In genomic region chr19:5029596-5029995, GRCh38 we compare ENCODE assay signal across 8 cellular contexts.
A peak's percentile ranks its signal among the peaks of the same experiment; 100 is the strongest.
DNase-seq lines count a peak whose midpoint lies in the region; ATAC-seq and TF ChIP-seq lines count a peak whose summit lies in the region.
"Not testable (repeated sequence)": the region's sequence is repeated elsewhere in the genome, so short reads cannot be mapped to it uniquely, and the experiment has no call there.

No MANE protein-coding gene starts in this region.

- CTCF ChIA-PET in Calu3 (lab: Charles Lee): interaction anchor here (2.5 kb wide), 1 partner anchor 220 kb away, joined by 20 read pairs; no protein-coding TSS in a partner anchor

- not testable (repeated sequence) for H2BK5ac ChIP-seq in neuronal stem cell (ENCODE audit: low read length)

- ATAC-seq in heart left ventricle: not testable (repeated sequence)

- H3K4me3 Mint-ChIP-seq in Calu3 (ENCODE audit: low read depth, unreplicated experiment): not testable (repeated sequence)

- peaks cover 28% of the 10 kb centered on the region for H3K79me1 ChIP-seq in neuronal stem cell (ENCODE audit: low read depth, low read length)

- H3K36me3 ChIP-seq in NT2/D1 (ENCODE audit: insufficient read depth, insufficient read length, low read length) (peaks cover 33% of the 10 kb centered on the region), heart left ventricle (peaks cover 0 to 22% (median 17%) of the 10 kb centered on the region in 9 donors), neuronal stem cell (replicated peaks in 1 of 2; ENCODE audit: control insufficient read depth in 2 of 2, insufficient read depth in 2 of 2, low read length in 2 of 2) (peaks cover 9 to 21% of the 10 kb centered on the region in 2 donors)

- not testable (repeated sequence) for BruUV-seq in Calu3 (replicated peaks; lab: Mats Ljungman, UMichigan)

- H2AFZ ChIP-seq in neuronal stem cell (ENCODE audit: low read length): not testable (repeated sequence)

- intact Hi-C loops in Calu3 (cut with micrococcal nuclease; ENCODE audit: unreplicated experiment): not testable (repeated sequence)
- intact Hi-C loops in heart left ventricle (cut with DNase I): loop anchor here in 6 of 10 donors (5.0 to 10.0 kb wide), 3 partner anchors 47 to 57 kb away; no protein-coding TSS in a partner anchor

- not testable (repeated sequence) for H2BK12ac ChIP-seq in neuronal stem cell (ENCODE audit: low read length)

- not testable (repeated sequence) for H3K14ac ChIP-seq in neuronal stem cell (ENCODE audit: low read length)

- H2BK15ac ChIP-seq in neuronal stem cell (ENCODE audit: low read length): not testable (repeated sequence)

- not testable (repeated sequence) for H3K4ac ChIP-seq in neuronal stem cell (ENCODE audit: low read length)

- H3K9me3 ChIP-seq in NT2/D1 (ENCODE audit: insufficient read depth, low read length); heart left ventricle; neuronal stem cell (replicated peaks in 1 of 2; ENCODE audit: control insufficient read depth in 2 of 2, insufficient read depth in 1 of 2, low read depth in 1 of 2, low read length in 2 of 2): not testable (repeated sequence)

- DNase-seq in Calu3 (peak; percentile 61), HuH-7.5 (ENCODE audit: low spot score) (peak; percentile 75), NT2/D1 (ENCODE audit: low read depth, low spot score) (peak; percentile 63), amniotic epithelial cell (ENCODE audit: low read depth) (peak; percentile 32), neuronal stem cell (ENCODE audit: low spot score) (peak; percentile 54)
- peak; percentile 71 for DNase-seq in activated CD4-positive, CD25-positive, alpha-beta regulatory T cell treated with anti-CD3 and anti-CD28 coated beads, Interleukin-2, amount 50 U/mL, for 72 hours
- DNase-seq in heart left ventricle: not testable (repeated sequence)
- peak; percentile 4 to 31 for DNase-seq in stimulated activated CD8-positive, alpha-beta memory T cell treated with anti-CD3 and anti-CD28 coated beads, Interleukin-7, amount 100 ng/mL, for 4 hours (ENCODE audit: low read depth in 2 of 2)

- peaks cover 16% of the 10 kb centered on the region for H3K4me1 ChIP-seq in NT2/D1 (ENCODE audit: insufficient read depth, insufficient read length)
- peaks cover 0 to 48% (median 21%) of the 10 kb centered on the region in 12 donors for H3K4me1 ChIP-seq in heart left ventricle
- H3K4me1 ChIP-seq in neuronal stem cell (ENCODE audit: control insufficient read depth in 2 of 2, insufficient read depth in 1 of 2, low read depth in 1 of 2, low read length in 2 of 2): not testable (repeated sequence)

- not testable (repeated sequence) for H3K4me3 ChIP-seq in NT2/D1 (ENCODE audit: insufficient read length, low read depth); heart left ventricle; neuronal stem cell (ENCODE audit: low read length in 2 of 2)

- not testable (repeated sequence) for H2BK120ac ChIP-seq in neuronal stem cell (ENCODE audit: low read depth, low read length)

- H3K27ac ChIP-seq in heart left ventricle; neuronal stem cell (replicated peaks; ENCODE audit: low read length): not testable (repeated sequence)

- peak overlapping the region; percentile 65 for H4K8ac ChIP-seq in neuronal stem cell (ENCODE audit: low read depth, low read length)

- TF ChIP-seq CTCF in Calu3 (IDR thresholded peaks at IDR 0.05; ENCODE audit: unreplicated experiment) (peak; percentile 57), heart left ventricle (IDR thresholded peaks at IDR 0.05) (peak; percentile 33 to 68 (median 57))

- H3K27me3 ChIP-seq in NT2/D1 (ENCODE audit: insufficient read depth, insufficient read length); heart left ventricle; neuronal stem cell (ENCODE audit: control insufficient read depth in 3 of 3, insufficient read depth in 3 of 3, low read depth in 1 of 3, low read length in 3 of 3): not testable (repeated sequence)

- H3K27me3 Mint-ChIP-seq in Calu3 (ENCODE audit: unreplicated experiment): not testable (repeated sequence)

- H3K9me3 Mint-ChIP-seq in Calu3 (ENCODE audit: low read depth, unreplicated experiment): not testable (repeated sequence)

- not testable (repeated sequence) for H2AK5ac ChIP-seq in neuronal stem cell (ENCODE audit: low read depth, low read length)

- H3K4me2 ChIP-seq in neuronal stem cell (ENCODE audit: insufficient read depth, low read length, poor library complexity, severe bottlenecking): not testable (repeated sequence)

- H3K4me1 Mint-ChIP-seq in Calu3 (ENCODE audit: low read depth, unreplicated experiment): not testable (repeated sequence)

- H3K27ac Mint-ChIP-seq in Calu3 (ENCODE audit: unreplicated experiment): not testable (repeated sequence)

- TF ChIP-seq POLR2A in heart left ventricle (IDR thresholded peaks at IDR 0.05): not testable (repeated sequence)

- not testable (repeated sequence) for H3K23ac ChIP-seq in neuronal stem cell (ENCODE audit: low read depth, low read length, poor library complexity)

- not testable (repeated sequence) for H3K9ac ChIP-seq in NT2/D1 (ENCODE audit: insufficient read length, low read depth); neuronal stem cell (ENCODE audit: low read depth, low read length, poor library complexity)

- WGBS in heart left ventricle, 4 donors: 70 to 79% (median 73%) methylated on average over 12 of the region's 12 CpGs
- WGBS in neuronal stem cell (ENCODE audit: extremely low coverage in 2 of 2, insufficient read length in 2 of 2, insufficient replicate concordance in 1 of 2), 2 donors: no CpG with 5 or more reads among the region's 12 CpGs

- H3K36me3 Mint-ChIP-seq in Calu3 (ENCODE audit: insufficient read depth, unreplicated experiment): not testable (repeated sequence)

- H3K18ac ChIP-seq in neuronal stem cell (ENCODE audit: low read length): not testable (repeated sequence)

- H4K91ac ChIP-seq in neuronal stem cell (ENCODE audit: low read depth, low read length, poor library complexity): not testable (repeated sequence)
